2 cellular contexts compared by ENCODE assay signal in genomic region chr1:12469990-12470389, GRCh38.
TF ChIP-seq lines count a peak whose summit lies in the region.

No MANE protein-coding gene starts in this region.

TF ChIP-seq in HEK293, 187 proteins besides CTCF, POLR2A, EP300 and RAD21 (continued from another document):
- peak; percentile 54 for TF ChIP-seq PRDM6 (tag by site-specific recombination; IDR thresholded peaks at IDR 0.05)
- TF ChIP-seq TCF7L2 (IDR thresholded peaks at IDR 0.05; ENCODE audit: borderline replicate concordance, low read depth, low read length) = peak; percentile 26; the same call in 1 of the 2 replicates
- peak; percentile 55 for TF ChIP-seq SP7 (tag by site-specific recombination; IDR thresholded peaks at IDR 0.05)
- TF ChIP-seq SETDB1 (IDR thresholded peaks at IDR 0.05; ENCODE audit: insufficient read length, low read length) = no peak
- TF ChIP-seq ZBTB48 (tag by site-specific recombination; IDR thresholded peaks at IDR 0.05) = 0 out of 2 replicates have a peak, but pooled peaks have one; percentile 32
- TF ChIP-seq ZNF843 (tag by site-specific recombination; IDR thresholded peaks at IDR 0.05) = 0 out of 2 replicates have a peak, but pooled peaks have one; percentile 9

TF ChIP-seq in K562, 482 proteins besides CTCF, POLR2A, EP300 and RAD21 (continued from another document):
- TF ChIP-seq ZNF592 (IDR thresholded peaks at IDR 0.05) (peak; percentile 13; the same call in 1 of the 2 replicates), ZNF140 (CRISPR knock-in tag; IDR thresholded peaks at IDR 0.05) (no peak), WHSC1 (IDR thresholded peaks at IDR 0.05; ENCODE audit: low read length) (peak; percentile 27)
